Comparison of ENCODE assay signal across 8 cellular contexts in genomic region chr4:147617841-147618421, GRCh38. TPM values are rescaled to one million over a fixed set of nuclear protein-coding genes. Genes with fewer than 3 reads are reported as not detected.
DNase-seq lines count a peak whose midpoint lies in the region; ATAC-seq and TF ChIP-seq lines count a peak whose summit lies in the region.

No MANE protein-coding gene starts in this region.

- peak; percentile 1 for ATAC-seq in Right ventricle myocardium inferior
- ATAC-seq in left ventricle myocardium superior = no peak
- ATAC-seq in HG03196 (IDR thresholded peaks at IDR 0.05; ENCODE audit: unreplicated experiment) = peak; percentile 13

- no peaks in the 10 kb centered on the region for H3K9me3 Mint-ChIP-seq in type B pancreatic cell

- H3K36me3 Mint-ChIP-seq in type B pancreatic cell = peaks cover 19% of the 10 kb centered on the region

- H3K4me1 ChIP-seq in ascending aorta (peaks cover 0 to 20% of the 10 kb centered on the region in 2 donors), liver (ENCODE audit: control insufficient read depth in 4 of 4, insufficient read depth in 4 of 4, low read length in 3 of 4) (peaks cover 7 to 24% (median 15%) of the 10 kb centered on the region in 4 donors)

- H3K27me3 Mint-ChIP-seq in type B pancreatic cell = no peaks in the 10 kb centered on the region

- no peak for DNase-seq in Right ventricle myocardium inferior (ENCODE audit: missing footprints)
- no peak for DNase-seq in left ventricle myocardium superior
- no peak for DNase-seq in ascending aorta (ENCODE audit: low spot score in 2 of 2)
- DNase-seq in type B pancreatic cell (ENCODE audit: extremely low spot score, unreplicated experiment) = no peak
- no peak for DNase-seq in NCI-H510A treated with DMSO at 0.1 percent for 48 hours (lab: John Stamatoyannopoulos, UW)
- no peak for DNase-seq in HPDE6-E6E7 (ENCODE audit: extremely low spot score)

- TF ChIP-seq RAD21 in liver (IDR thresholded peaks at IDR 0.05) = no peak

- TF ChIP-seq CTCF in ascending aorta (IDR thresholded peaks at IDR 0.05) = no peak
- no peak for TF ChIP-seq CTCF in liver (IDR thresholded peaks at IDR 0.05; ENCODE audit: low read depth, low read length, missing input control)
- TF ChIP-seq CTCF in type B pancreatic cell (conservative IDR thresholded peaks at IDR 0.05) = no peak

- H3K36me3 ChIP-seq in ascending aorta = peaks cover 0 to 3% of the 10 kb centered on the region in 2 donors
- peaks cover 0 to 5% (median 2%) of the 10 kb centered on the region in 4 donors for H3K36me3 ChIP-seq in liver (ENCODE audit: control insufficient read depth in 4 of 4, insufficient read depth in 3 of 4, low read depth in 1 of 4, low read length in 3 of 4)

- H3K27ac ChIP-seq in ascending aorta (peak overlapping the region; percentile 64 to 84), liver (ENCODE audit: low read depth in 1 of 2, low read length in 2 of 2) (peak overlapping the region; percentile 59 to 81)

- H3K9me3 ChIP-seq in ascending aorta (no peaks in the 10 kb centered on the region), liver (ENCODE audit: control insufficient read depth in 4 of 4, low read length in 3 of 4) (no peaks in the 10 kb centered on the region)

- H3K4me3 Mint-ChIP-seq in type B pancreatic cell = peak overlapping the region; percentile 96

- intact Hi-C loops in Right ventricle myocardium inferior (cut with DNase I) = no loop called here
- intact Hi-C loops in left ventricle myocardium superior (cut with micrococcal nuclease) = no loop called here
- intact Hi-C loops in ascending aorta (cut with DNase I) = loop anchor here (1.0 to 5.0 kb wide), 3 partner anchors 139 to 1096 kb away; partner anchors contain the start of gene SLC10A7

- peak overlapping the region; percentile 82 to 91 for H3K4me3 ChIP-seq in ascending aorta
- H3K4me3 ChIP-seq in liver (ENCODE audit: low read depth in 1 of 3, low read length in 3 of 3) = peak overlapping the region; percentile 74 to 94 (median 74)

- 4% methylated on average over 15 of the region's 15 CpGs for WGBS in liver

- peak overlapping the region; percentile 95 for H3K27ac Mint-ChIP-seq in type B pancreatic cell

- peak overlapping the region; percentile 81 to 92 for H3K9ac ChIP-seq in liver (ENCODE audit: low read depth in 1 of 2, low read length in 2 of 2)

- H3K27me3 ChIP-seq in ascending aorta (no peaks in the 10 kb centered on the region), liver (ENCODE audit: control insufficient read depth in 4 of 4, insufficient read depth in 4 of 4, low read length in 3 of 4) (no peaks in the 10 kb centered on the region)

- peaks cover 13% of the 10 kb centered on the region for H3K4me1 Mint-ChIP-seq in type B pancreatic cell (ENCODE audit: unreplicated experiment)

TF ChIP-seq in liver, 16 proteins besides CTCF, POLR2A, EP300 and RAD21:
- TF ChIP-seq FOXA1 (IDR thresholded peaks at IDR 0.05) (no peak), ATF3 (IDR thresholded peaks at IDR 0.05) (no peak), SP1 (IDR thresholded peaks at IDR 0.05) (no peak), HNF4G (IDR thresholded peaks at IDR 0.05) (no peak), MAX (IDR thresholded peaks at IDR 0.05) (no peak)

RNA-seq across cellular contexts. Expression of gene TMEM184C, which starts 0.7 kb away (rescaled TPM):
- total RNA-seq in Right ventricle myocardium inferior = 26.4 TPM
- total RNA-seq in left ventricle myocardium superior = 25.9 TPM
- total RNA-seq in ascending aorta = 14.2 TPM
- 10 to 100 TPM; 14.2 to 31.4 TPM for total RNA-seq in liver
- polyA plus RNA-seq in liver = 10 to 100 TPM in 1 of 2 donors, 1 to 10 TPM in 1; 9.1 to 12.6 TPM
- total RNA-seq in type B pancreatic cell (ENCODE audit: low replicate concordance) = 47.2 and 47.8 TPM in 2 replicates
